In the genomic region with DNA sequence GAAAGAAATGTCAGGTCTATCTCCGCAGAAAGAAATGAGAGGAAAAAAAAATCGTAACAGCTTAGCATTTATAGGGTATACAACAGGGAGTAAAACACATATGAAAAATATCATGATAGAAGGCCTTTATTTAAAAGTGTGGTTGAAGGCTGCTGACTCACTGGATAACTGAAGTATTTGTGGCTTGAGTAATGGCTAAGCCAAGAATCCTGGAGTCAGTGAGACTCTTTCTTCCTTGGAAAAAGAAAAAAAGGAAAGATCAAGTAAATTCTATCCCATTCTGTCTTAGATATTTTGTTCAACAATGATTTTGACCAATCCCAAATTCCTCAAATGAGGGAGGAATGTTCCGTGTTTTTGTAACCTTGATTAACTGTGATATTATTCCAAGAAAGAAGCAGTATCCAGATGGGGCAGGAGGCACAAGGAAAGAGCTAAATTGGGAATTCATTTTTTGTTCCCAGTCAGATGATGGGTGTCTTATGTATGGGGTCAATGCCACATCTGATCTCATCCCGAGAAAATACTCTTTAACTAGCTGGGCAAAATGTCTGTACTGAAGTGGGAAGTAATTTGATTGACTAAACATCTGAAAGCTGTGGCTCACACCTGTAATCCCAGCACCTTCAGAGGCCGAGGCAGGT, we compare ENCODE assay signal across 13 cellular contexts.
DNase-seq lines count a peak whose midpoint lies in the region; ATAC-seq, FAIRE-seq and TF ChIP-seq lines count a peak whose summit lies in the region.
"Had no signal": no experiment of that assay in that cellular context is flagged by ENCODE, and none has a peak within 500 bp of the region (broad histone marks: within the 10 kb centered on the region; RNA-seq: fewer than 3 reads in every experiment).

No MANE protein-coding gene starts in this region.

- no peaks in the 10 kb centered on the region for H3K9me3 ChIP-seq in SK-N-SH
- H3K9me3 ChIP-seq in skeletal muscle tissue (ENCODE audit: control insufficient read depth in 3 of 3, low read length in 3 of 3): no peaks in the 10 kb centered on the region
- H3K9me3 ChIP-seq in lower lobe of right lung: no peaks in the 10 kb centered on the region
- H3K9me3 ChIP-seq: tibial nerve had no signal

- H3K4me1 ChIP-seq in SK-N-SH (ENCODE audit: control insufficient read depth in 1 of 2, insufficient read depth in 2 of 2, low read depth in 1 of 2, low read length in 1 of 2) (peaks cover 0 to 27% of the 10 kb centered on the region in 2 experiments; a peak in 1 of 4 replicates), skeletal muscle tissue (ENCODE audit: control insufficient read depth in 3 of 3, insufficient read depth in 3 of 3, low read length in 3 of 3) (peaks cover 6 to 14% (median 10%) of the 10 kb centered on the region in 3 donors), lower lobe of right lung (no peaks in the 10 kb centered on the region)

- TF ChIP-seq CTCF in SK-N-SH (IDR thresholded peaks at IDR 0.05) (no peak), fibroblast of pulmonary artery (IDR thresholded peaks at IDR 0.05; ENCODE audit: low read length, missing control alignments) (no peak), lower lobe of right lung (IDR thresholded peaks at IDR 0.05) (no peak)

- H3K27ac ChIP-seq in SK-N-SH (ENCODE audit: low read depth in 2 of 2, low read length in 1 of 2) (peak overlapping the region; percentile 54 to 92; a peak in 3 of 4 replicates), skeletal muscle tissue (ENCODE audit: low read depth, low read length) (peak overlapping the region; percentile 34), lower lobe of right lung (no peak overlapping the region)
- H3K27ac ChIP-seq: neural progenitor cell had no signal

- peak; percentile 97 for FAIRE-seq in H54 (lab: Jason Lieb, UNC)

- POLR2A ChIA-PET in SK-N-SH (lab: Yijun Ruan, JAX): no interaction called here

- H2AFZ ChIP-seq in SK-N-SH (ENCODE audit: low read depth): no peak overlapping the region
- H2AFZ ChIP-seq: neural progenitor cell had no signal

- TF ChIP-seq RAD21 in SK-N-SH (IDR thresholded peaks at IDR 0.05; ENCODE audit: low read length): no peak

- TF ChIP-seq POLR2A in H54 (IDR thresholded peaks at IDR 0.05; ENCODE audit: low read depth, low read length): no peak

- no peaks in the 10 kb centered on the region for H3K36me3 ChIP-seq in SK-N-SH (replicated peaks in 1 of 2; ENCODE audit: control insufficient read depth in 1 of 2, insufficient read depth in 2 of 2, low read length in 1 of 2)
- no peaks in the 10 kb centered on the region for H3K36me3 ChIP-seq in skeletal muscle tissue (ENCODE audit: control insufficient read depth in 3 of 3, insufficient read depth in 3 of 3, low read length in 3 of 3)
- no peaks in the 10 kb centered on the region for H3K36me3 ChIP-seq in lower lobe of right lung
- H3K36me3 ChIP-seq: neural progenitor cell, tibial nerve had no signal

- intact Hi-C loops in lower lobe of right lung (cut with DNase I): no loop called here

- no peaks in the 10 kb centered on the region for H3K79me2 ChIP-seq in SK-N-SH (ENCODE audit: insufficient read depth)

- peak in 1 of 2 experiments; percentile 91; a peak in 2 of 4 replicates for TF ChIP-seq EP300 in SK-N-SH (IDR thresholded peaks at IDR 0.05; ENCODE audit: borderline replicate concordance in 1 of 2, low read depth in 1 of 2, low read length in 1 of 2)

- H3K9ac ChIP-seq in SK-N-SH (peak overlapping the region; percentile 41), skeletal muscle tissue (ENCODE audit: low read depth in 1 of 3, low read length in 3 of 3) (no peak overlapping the region)
- H3K9ac ChIP-seq: neural progenitor cell had no signal

- ATAC-seq in HG03378 (IDR thresholded peaks at IDR 0.05; ENCODE audit: unreplicated experiment) (no peak), lower lobe of right lung (no peak)

- no peaks in the 10 kb centered on the region for H3K9me2 ChIP-seq in SK-N-SH

- peak; percentile 54 for DNase-seq in H54 (ENCODE audit: insufficient read length, low spot score)
- DNase-seq in SK-N-SH: no peak
- DNase-seq in fibroblast of pulmonary artery (ENCODE audit: low read depth): peak; percentile 93
- no peak for DNase-seq in activated CD4-positive, alpha-beta T cell treated with anti-CD3 and anti-CD28 coated beads, Interleukin-2, amount 50 U/mL, for 4 hours
- no peak for DNase-seq in HuH-7.5 (ENCODE audit: low spot score)
- no peak for DNase-seq in lower lobe of right lung
- DNase-seq: DMS79 treated with DMSO at 0.1 percent for 48 hours, NCI-H1105 treated with DMSO at 0.1 percent for 48 hours had no signal

- 24% methylated on average over 5 of the region's 5 CpGs for WGBS in SK-N-SH (ENCODE audit: low lambda C conversion rate)

- CTCF ChIA-PET in SK-N-SH (lab: Yijun Ruan, JAX): no interaction called here

- no peaks in the 10 kb centered on the region for H3K27me3 ChIP-seq in SK-N-SH (ENCODE audit: insufficient read depth)
- no peaks in the 10 kb centered on the region for H3K27me3 ChIP-seq in skeletal muscle tissue (ENCODE audit: control insufficient read depth in 3 of 3, insufficient read depth in 3 of 3, low read length in 3 of 3)
- H3K27me3 ChIP-seq in lower lobe of right lung (ENCODE audit: low read depth): no peaks in the 10 kb centered on the region
- H3K27me3 ChIP-seq: neural progenitor cell, tibial nerve had no signal

- H4K20me1 ChIP-seq in SK-N-SH (ENCODE audit: insufficient read depth): no peaks in the 10 kb centered on the region

- H3K4me2 ChIP-seq in SK-N-SH: peak overlapping the region; percentile 61
- H3K4me2 ChIP-seq: neural progenitor cell had no signal

- H3F3A ChIP-seq in SK-N-SH (replicated peaks; ENCODE audit: insufficient read depth): peaks cover 30% of the 10 kb centered on the region

- H3K4me3 ChIP-seq in SK-N-SH (ENCODE audit: low read depth in 2 of 2, low read length in 1 of 2): no peak overlapping the region
- no peak overlapping the region for H3K4me3 ChIP-seq in fibroblast of pulmonary artery (replicated peaks; ENCODE audit: low read depth, low read length)
- no peak overlapping the region for H3K4me3 ChIP-seq in skeletal muscle tissue (ENCODE audit: low read length in 3 of 3)
- H3K4me3 ChIP-seq in lower lobe of right lung: no peak overlapping the region
- H3K4me3 ChIP-seq: coronary artery, neural progenitor cell, tibial nerve had no signal

TF ChIP-seq in SK-N-SH, 30 proteins besides CTCF, POLR2A, EP300 and RAD21 (continues in another document):
- TF ChIP-seq JUND (IDR thresholded peaks at IDR 0.05): peak; percentile 94
- peak; percentile 96 for TF ChIP-seq FOSL2 (IDR thresholded peaks at IDR 0.05; ENCODE audit: borderline replicate concordance, low read depth)
- no peak for TF ChIP-seq RFX5 (IDR thresholded peaks at IDR 0.05; ENCODE audit: low read length)
- no peak for TF ChIP-seq CHD2 (IDR thresholded peaks at IDR 0.05; ENCODE audit: low read length, partially characterized antibody)
- TF ChIP-seq, protein P1, sequence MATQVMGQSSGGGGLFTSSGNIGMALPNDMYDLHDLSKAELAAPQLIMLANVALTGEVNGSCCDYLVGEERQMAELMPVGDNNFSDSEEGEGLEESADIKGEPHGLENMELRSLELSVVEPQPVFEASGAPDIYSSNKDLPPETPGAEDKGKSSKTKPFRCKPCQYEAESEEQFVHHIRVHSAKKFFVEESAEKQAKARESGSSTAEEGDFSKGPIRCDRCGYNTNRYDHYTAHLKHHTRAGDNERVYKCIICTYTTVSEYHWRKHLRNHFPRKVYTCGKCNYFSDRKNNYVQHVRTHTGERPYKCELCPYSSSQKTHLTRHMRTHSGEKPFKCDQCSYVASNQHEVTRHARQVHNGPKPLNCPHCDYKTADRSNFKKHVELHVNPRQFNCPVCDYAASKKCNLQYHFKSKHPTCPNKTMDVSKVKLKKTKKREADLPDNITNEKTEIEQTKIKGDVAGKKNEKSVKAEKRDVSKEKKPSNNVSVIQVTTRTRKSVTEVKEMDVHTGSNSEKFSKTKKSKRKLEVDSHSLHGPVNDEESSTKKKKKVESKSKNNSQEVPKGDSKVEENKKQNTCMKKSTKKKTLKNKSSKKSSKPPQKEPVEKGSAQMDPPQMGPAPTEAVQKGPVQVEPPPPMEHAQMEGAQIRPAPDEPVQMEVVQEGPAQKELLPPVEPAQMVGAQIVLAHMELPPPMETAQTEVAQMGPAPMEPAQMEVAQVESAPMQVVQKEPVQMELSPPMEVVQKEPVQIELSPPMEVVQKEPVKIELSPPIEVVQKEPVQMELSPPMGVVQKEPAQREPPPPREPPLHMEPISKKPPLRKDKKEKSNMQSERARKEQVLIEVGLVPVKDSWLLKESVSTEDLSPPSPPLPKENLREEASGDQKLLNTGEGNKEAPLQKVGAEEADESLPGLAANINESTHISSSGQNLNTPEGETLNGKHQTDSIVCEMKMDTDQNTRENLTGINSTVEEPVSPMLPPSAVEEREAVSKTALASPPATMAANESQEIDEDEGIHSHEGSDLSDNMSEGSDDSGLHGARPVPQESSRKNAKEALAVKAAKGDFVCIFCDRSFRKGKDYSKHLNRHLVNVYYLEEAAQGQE (IDR thresholded peaks at IDR 0.05; ENCODE audit: low read depth, low read length): no peak
- no peak for TF ChIP-seq SIN3A (IDR thresholded peaks at IDR 0.05; ENCODE audit: borderline replicate concordance, low read depth, low read length)
- TF ChIP-seq GABPA (IDR thresholded peaks at IDR 0.05; ENCODE audit: low read depth): no peak
- TF ChIP-seq, protein P2, sequence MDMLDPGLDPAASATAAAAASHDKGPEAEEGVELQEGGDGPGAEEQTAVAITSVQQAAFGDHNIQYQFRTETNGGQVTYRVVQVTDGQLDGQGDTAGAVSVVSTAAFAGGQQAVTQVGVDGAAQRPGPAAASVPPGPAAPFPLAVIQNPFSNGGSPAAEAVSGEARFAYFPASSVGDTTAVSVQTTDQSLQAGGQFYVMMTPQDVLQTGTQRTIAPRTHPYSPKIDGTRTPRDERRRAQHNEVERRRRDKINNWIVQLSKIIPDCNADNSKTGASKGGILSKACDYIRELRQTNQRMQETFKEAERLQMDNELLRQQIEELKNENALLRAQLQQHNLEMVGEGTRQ (IDR thresholded peaks at IDR 0.05; ENCODE audit: borderline replicate concordance, low read depth, low read length): no peak
- no peak for TF ChIP-seq TAF1 (IDR thresholded peaks at IDR 0.05; ENCODE audit: borderline replicate concordance, low read depth, low read length)
- peak; percentile 86 for TF ChIP-seq TCF12 (IDR thresholded peaks at IDR 0.05)
- no peak for TF ChIP-seq IRF3 (IDR thresholded peaks at IDR 0.05; ENCODE audit: low read depth, low read length)
- no peak for TF ChIP-seq GATA2 (CRISPR knock-in tag; IDR thresholded peaks at IDR 0.05)

Comparison
In these comparisons a context has a peak if more than half of its experiments do, and no peak if none do; other contexts are left out.
1. DNase-seq: peak in H54 (single experiment) and fibroblast of pulmonary artery (single experiment); none in SK-N-SH (single experiment), activated CD4-positive, alpha-beta T cell treated with anti-CD3 and anti-CD28 coated beads, Interleukin-2, amount 50 U/mL, for 4 hours (0 of 2), HuH-7.5 (single experiment) and lower lobe of right lung (single experiment).